ENCODE assay signal across 28 cellular contexts in genomic region chr21:39542736-39543135, GRCh38.
"Had no signal": no experiment of that assay in that cellular context is flagged by ENCODE, and none has a peak within 500 bp of the region (broad histone marks: within the 10 kb centered on the region; RNA-seq: fewer than 3 reads in every experiment).

No MANE protein-coding gene starts in this region.

- H3K79me2 ChIP-seq: parathyroid adenoma had no signal

- FAIRE-seq: small intestine, urothelium cell line had no signal

- ATAC-seq: natural killer cell; psoas muscle; right cardiac atrium; right lobe of liver; stimulated activated memory B cell treated with anti-CD40 and anti-IgM and Interleukin-4, amounts not matched to agents 10 μg/mL and 1 μg/mL and 100 μg/mL, for 72 hours; stimulated activated naive CD8-positive, alpha-beta T cell treated with anti-CD3 and anti-CD28 coated beads, Interleukin-15, amount 100 ng/mL, for 72 hours; stimulated activated naive CD8-positive, alpha-beta T cell treated with anti-CD3 and anti-CD28 coated beads, Interleukin-15, Interleukin-2, amounts not matched to agents 100 U/mL and 50 U/mL, for 24 hours had no signal

- DNase-seq: natural killer cell; occipital lobe; ovary; posterior cingulate gyrus; psoas muscle; right cardiac atrium; right lobe of liver; sigmoid colon; small intestine; stimulated activated CD4-positive, alpha-beta T cell treated with anti-CD3 and anti-CD28 coated beads, Interleukin-15, amount 100 ng/mL, for 24 hours; stimulated activated CD4-positive, alpha-beta T cell treated with anti-CD3 and anti-CD28 coated beads, Interleukin-2, amount 100 ng/mL, for 24 hours; stimulated activated CD4-positive, alpha-beta T cell treated with anti-CD3 and anti-CD28 coated beads, Interleukin-2, amount 100 ng/mL, for 48 hours; stimulated activated CD4-positive, alpha-beta T cell treated with anti-CD3 and anti-CD28 coated beads, Interleukin-4, amount 100 ng/mL, for 4 hours; stimulated activated CD8-positive, alpha-beta memory T cell treated with anti-CD3 and anti-CD28 coated beads, Interleukin-4, amount 100 ng/mL, for 48 hours; stimulated activated naive CD4-positive, alpha-beta T cell; stimulated activated naive CD8-positive, alpha-beta T cell treated with anti-CD3 and anti-CD28 coated beads, Interleukin-15, amount 100 ng/mL, for 72 hours; stimulated activated naive CD8-positive, alpha-beta T cell treated with anti-CD3 and anti-CD28 coated beads, Interleukin-15, Interleukin-2, amounts not matched to agents 100 U/mL and 50 U/mL, for 24 hours; substantia nigra; testis; tibial artery; transverse colon; upper lobe of left lung had no signal

- H3K9ac ChIP-seq: neural progenitor cell, parathyroid adenoma had no signal

- H3K9me3 ChIP-seq: ovary, right lobe of liver, sigmoid colon, suprapubic skin, testis, transverse colon, upper lobe of left lung, vagina had no signal

- H3K4me3 ChIP-seq: neural progenitor cell, ovary, psoas muscle, right lobe of liver, sigmoid colon, suprapubic skin, testis, tibial artery, transverse colon, upper lobe of left lung, vagina had no signal

- H3K27me3 ChIP-seq: neural progenitor cell, ovary, right lobe of liver, sigmoid colon, testis, tibial artery, transverse colon, upper lobe of left lung, vagina had no signal

- H3K36me3 ChIP-seq: neural progenitor cell, ovary, right lobe of liver, sigmoid colon, suprapubic skin, tibial artery, transverse colon, upper lobe of left lung, vagina had no signal

- H3K4me1 ChIP-seq: parathyroid adenoma, psoas muscle, right lobe of liver, sigmoid colon, suprapubic skin, testis, tibial artery, upper lobe of left lung, vagina had no signal

- H2AFZ ChIP-seq: neural progenitor cell, parathyroid adenoma had no signal

- H3K4me2 ChIP-seq: neural progenitor cell had no signal

- H3K27ac ChIP-seq: neural progenitor cell, ovary, parathyroid adenoma, psoas muscle, right lobe of liver, sigmoid colon, suprapubic skin, testis, tibial artery, upper lobe of left lung, vagina had no signal
